1 cellular context compared by ENCODE assay signal in genomic region chr7:1738956-1739355, GRCh38.
TF ChIP-seq lines count a peak whose summit lies in the region.

No MANE protein-coding gene starts in this region.

TF ChIP-seq in SK-N-SH, 30 proteins besides CTCF, POLR2A, EP300 and RAD21 (continued from another document):
- TF ChIP-seq PBX3 (IDR thresholded peaks at IDR 0.05) (no peak), FOXM1 (IDR thresholded peaks at IDR 0.05; ENCODE audit: low read depth) (no peak)
